In genomic region chr5:73746608-73747007, GRCh38 we compare ENCODE assay signal across 21 cellular contexts.
DNase-seq lines count a peak whose midpoint lies in the region; ATAC-seq, FAIRE-seq and TF ChIP-seq lines count a peak whose summit lies in the region.
"Had no signal": no experiment of that assay in that cellular context is flagged by ENCODE, and none has a peak within 500 bp of the region (broad histone marks: within the 10 kb centered on the region; RNA-seq: fewer than 3 reads in every experiment).

No MANE protein-coding gene starts in this region.

- H3K27me3 ChIP-seq in colonic mucosa (no peaks in the 10 kb centered on the region), small intestine (ENCODE audit: control insufficient read depth in 2 of 2, insufficient read depth in 2 of 2, low read length in 2 of 2) (no peaks in the 10 kb centered on the region)
- H3K27me3 ChIP-seq: BLaER1 had no signal

- H3K36me3 ChIP-seq in colonic mucosa (no peaks in the 10 kb centered on the region), small intestine (ENCODE audit: control insufficient read depth in 2 of 2, insufficient read depth in 2 of 2, low read length in 2 of 2) (no peaks in the 10 kb centered on the region)
- H3K36me3 ChIP-seq: BLaER1 had no signal

- DNase-seq in HuH-7 (ENCODE audit: low spot score) (peak; percentile 45), colonic mucosa (peak; percentile 22), left colon (no peak), small intestine (peak; percentile 10), COLO668 (lab: John Stamatoyannopoulos, UW; ENCODE audit: unreplicated experiment) (no peak), GM12892 (ENCODE audit: insufficient read length) (no peak), DMS79 treated with DMSO at 0.1 percent for 48 hours (lab: John Stamatoyannopoulos, UW) (no peak), COLO829 (ENCODE audit: low spot score) (no peak)
- DNase-seq: Calu3; CD4-positive, CD25-positive, alpha-beta regulatory T cell; CD8-positive, alpha-beta T cell; COR-L47; DMS53; DND-41; H9 had no signal

- H3K4me3 ChIP-seq in colonic mucosa: no peak overlapping the region
- H3K4me3 ChIP-seq in small intestine (ENCODE audit: low read depth in 1 of 2, low read length in 2 of 2): no peak overlapping the region
- H3K4me3 ChIP-seq: BLaER1, GM23338 had no signal

- H3K9ac ChIP-seq in colonic mucosa (ENCODE audit: low read depth in 2 of 2, low read length in 2 of 2): no peak overlapping the region
- H3K9ac ChIP-seq: BLaER1 had no signal

- H3K27ac ChIP-seq in colonic mucosa (no peak overlapping the region), small intestine (ENCODE audit: low read depth in 1 of 2, low read length in 1 of 2) (no peak overlapping the region)
- H3K27ac ChIP-seq: BLaER1, C4-2B had no signal

- WGBS in small intestine, 3 donors: 30 to 69% (median 43%) methylated on average over 2 of the region's 2 CpGs

- TF ChIP-seq CTCF in colonic mucosa (IDR thresholded peaks at IDR 0.05): no peak

- intact Hi-C loops in colonic mucosa (cut with DNase I): no loop called here
- intact Hi-C loops in left colon (cut with DNase I, micrococcal nuclease): no loop called here

- peak; percentile 97 for ATAC-seq in left colon
- ATAC-seq: CD8-positive, alpha-beta T cell; HCT116 had no signal

- H3K9me3 ChIP-seq in colonic mucosa (no peaks in the 10 kb centered on the region), small intestine (ENCODE audit: control insufficient read depth, low read depth) (no peaks in the 10 kb centered on the region)
- H3K9me3 ChIP-seq: BLaER1 had no signal

- FAIRE-seq in small intestine (lab: Jason Lieb, UNC): no peak
- FAIRE-seq in GM12892 (lab: Jason Lieb, UNC): no peak
- FAIRE-seq: G401.6, GM19239 had no signal

- peaks cover 6% of the 10 kb centered on the region for H3K4me1 ChIP-seq in colonic mucosa
- no peaks in the 10 kb centered on the region for H3K4me1 ChIP-seq in small intestine (ENCODE audit: control insufficient read depth in 2 of 2, insufficient read depth in 1 of 2, low read depth in 1 of 2, low read length in 1 of 2)
- H3K4me1 ChIP-seq: BLaER1 had no signal

- no peak for TF ChIP-seq POLR2A in GM12892 (IDR thresholded peaks at IDR 0.05; ENCODE audit: low read depth, low read length)

Comparison
In these comparisons a context has a peak if more than half of its experiments do, and no peak if none do; other contexts are left out.
1. DNase-seq: peak in HuH-7 (single experiment), colonic mucosa (single experiment) and small intestine (single experiment); none in left colon (0 of 2), COLO668 (single experiment), GM12892 (single experiment), DMS79 treated with DMSO at 0.1 percent for 48 hours (single experiment) and COLO829 (single experiment).